ENCODE assay signal across 13 cellular contexts in genomic region chr3:69866988-69867720, GRCh38.
DNase-seq lines count a peak whose midpoint lies in the region; ATAC-seq and TF ChIP-seq lines count a peak whose summit lies in the region.
"Had no signal": no experiment of that assay in that cellular context is flagged by ENCODE, and none has a peak within 500 bp of the region (broad histone marks: within the 10 kb centered on the region; RNA-seq: fewer than 3 reads in every experiment).

No MANE protein-coding gene starts in this region.

- TF ChIP-seq POLR2A in esophagus muscularis mucosa (IDR thresholded peaks at IDR 0.05; ENCODE audit: low read depth), result no peak

- H3K4me3 Mint-ChIP-seq in nephron progenitor cell, result no peak overlapping the region
- no peak overlapping the region for H3K4me3 Mint-ChIP-seq in activated T-helper 17 cell treated with anti-CD3 and anti-CD28 coated beads, Interleukin-2, amount 50 U/mL, for 72 hours
- H3K4me3 Mint-ChIP-seq in activated naive CD4-positive, alpha-beta T cell treated with anti-CD3 and anti-CD28 coated beads, Interleukin-2, amount 10 ng/mL, durations not matched to agents 7 days and 5 days, result no peak overlapping the region

- H3K4me3 ChIP-seq in esophagus muscularis mucosa (peak overlapping the region in 3 of 4 donors; percentile 41 to 54 (median 43)), HAP-1 (no peak overlapping the region)

- H3K4me1 ChIP-seq in esophagus muscularis mucosa, result peaks cover 35 to 97% (median 75%) of the 10 kb centered on the region in 4 donors
- peaks cover 5% of the 10 kb centered on the region; the same call in 1 of the 2 replicates for H3K4me1 ChIP-seq in HAP-1

- DNase-seq in Caki2 (ENCODE audit: low read depth) (peak; percentile 70), NCI-H526 treated with DMSO at 0.1 percent for 48 hours (lab: John Stamatoyannopoulos, UW) (peak; percentile 43), esophagus muscularis mucosa (ENCODE audit: extremely low spot score) (no peak), nephron progenitor cell (no peak), NCI-H1105 (lab: John Stamatoyannopoulos, UW) (no peak), HAP-1 (ENCODE audit: low spot score in 2 of 2) (no peak)
- DNase-seq in activated naive CD4-positive, alpha-beta T cell treated with anti-CD3 and anti-CD28 coated beads, Interleukin-2, amount 10 ng/mL, durations not matched to agents 7 days and 5 days, result no peak
- DNase-seq: caudate nucleus, NCI-H1417 treated with DMSO at 0.1 percent for 48 hours, NCI-H748 treated with DMSO at 0.1 percent for 48 hours had no signal

- in situ Hi-C loops in Caki2 (cut with HindIII; ENCODE audit: low pct_unique_long_range_greater_than_20kb, low sequenced_read_pairs), result no loop called here
- in situ Hi-C loops in HAP-1 (cut with MboI; ENCODE audit: low sequenced_read_pairs), result no loop called here

- H3K27me3 ChIP-seq in esophagus muscularis mucosa, result no peaks in the 10 kb centered on the region
- H3K27me3 ChIP-seq in HAP-1 (ENCODE audit: low read depth), result no peaks in the 10 kb centered on the region
- H3K27me3 ChIP-seq: neutrophil had no signal

- H3K36me3 ChIP-seq in esophagus muscularis mucosa (no peaks in the 10 kb centered on the region), HAP-1 (replicated peaks) (no peaks in the 10 kb centered on the region)
- H3K36me3 ChIP-seq: neutrophil had no signal

- peak overlapping the region; percentile 66 to 82 (median 76) for H3K27ac ChIP-seq in esophagus muscularis mucosa (replicated peaks in 1 of 4)
- H3K27ac ChIP-seq: C4-2B, neutrophil had no signal

- no peak for TF ChIP-seq EP300 in esophagus muscularis mucosa (IDR thresholded peaks at IDR 0.05)

- intact Hi-C loops in esophagus muscularis mucosa (cut with DNase I), result no loop called here

- no peak for TF ChIP-seq CTCF in esophagus muscularis mucosa (IDR thresholded peaks at IDR 0.05)
- no peak for TF ChIP-seq CTCF in nephron progenitor cell (IDR thresholded peaks at IDR 0.05)

- ATAC-seq in activated T-helper 17 cell treated with anti-CD3 and anti-CD28 coated beads, Interleukin-2, amount 50 U/mL, for 72 hours (replicated peaks), result no peak

- H3K9me3 ChIP-seq in esophagus muscularis mucosa, result no peaks in the 10 kb centered on the region
- no peaks in the 10 kb centered on the region for H3K9me3 ChIP-seq in HAP-1
- H3K9me3 ChIP-seq: neutrophil had no signal

- H3K4me1 Mint-ChIP-seq in nephron progenitor cell, result peaks cover 26% of the 10 kb centered on the region
- no peaks in the 10 kb centered on the region for H3K4me1 Mint-ChIP-seq in activated T-helper 17 cell treated with anti-CD3 and anti-CD28 coated beads, Interleukin-2, amount 50 U/mL, for 72 hours
- H3K4me1 Mint-ChIP-seq in activated naive CD4-positive, alpha-beta T cell treated with anti-CD3 and anti-CD28 coated beads, Interleukin-2, amount 10 ng/mL, durations not matched to agents 7 days and 5 days, result no peaks in the 10 kb centered on the region

- no peaks in the 10 kb centered on the region for H3K27me3 Mint-ChIP-seq in nephron progenitor cell (ENCODE audit: low read depth, poor library complexity)
- H3K27me3 Mint-ChIP-seq in activated T-helper 17 cell treated with anti-CD3 and anti-CD28 coated beads, Interleukin-2, amount 50 U/mL, for 72 hours, result no peaks in the 10 kb centered on the region
- H3K27me3 Mint-ChIP-seq in activated naive CD4-positive, alpha-beta T cell treated with anti-CD3 and anti-CD28 coated beads, Interleukin-2, amount 10 ng/mL, durations not matched to agents 7 days and 5 days, result no peaks in the 10 kb centered on the region

- H3K9me3 Mint-ChIP-seq in nephron progenitor cell, result no peaks in the 10 kb centered on the region
- H3K9me3 Mint-ChIP-seq in activated T-helper 17 cell treated with anti-CD3 and anti-CD28 coated beads, Interleukin-2, amount 50 U/mL, for 72 hours, result peaks cover 4% of the 10 kb centered on the region
- H3K9me3 Mint-ChIP-seq in activated naive CD4-positive, alpha-beta T cell treated with anti-CD3 and anti-CD28 coated beads, Interleukin-2, amount 10 ng/mL, durations not matched to agents 7 days and 5 days, result no peaks in the 10 kb centered on the region

- no peaks in the 10 kb centered on the region for H3K36me3 Mint-ChIP-seq in nephron progenitor cell (ENCODE audit: low read depth)
- H3K36me3 Mint-ChIP-seq in activated T-helper 17 cell treated with anti-CD3 and anti-CD28 coated beads, Interleukin-2, amount 50 U/mL, for 72 hours (ENCODE audit: low read depth), result no peaks in the 10 kb centered on the region
- no peaks in the 10 kb centered on the region for H3K36me3 Mint-ChIP-seq in activated naive CD4-positive, alpha-beta T cell treated with anti-CD3 and anti-CD28 coated beads, Interleukin-2, amount 10 ng/mL, durations not matched to agents 7 days and 5 days

- CTCF ChIA-PET in activated naive CD4-positive, alpha-beta T cell treated with anti-CD3 and anti-CD28 coated beads, Interleukin-2, amount 10 ng/mL, durations not matched to agents 7 days and 5 days (lab: Charles Lee), result no interaction called here

- H3K27ac Mint-ChIP-seq in nephron progenitor cell, result peak overlapping the region; percentile 38
- no peak overlapping the region for H3K27ac Mint-ChIP-seq in activated T-helper 17 cell treated with anti-CD3 and anti-CD28 coated beads, Interleukin-2, amount 50 U/mL, for 72 hours
- no peak overlapping the region for H3K27ac Mint-ChIP-seq in activated naive CD4-positive, alpha-beta T cell treated with anti-CD3 and anti-CD28 coated beads, Interleukin-2, amount 10 ng/mL, durations not matched to agents 7 days and 5 days

- 29% methylated on average over 2 of the region's 2 CpGs for WGBS in esophagus muscularis mucosa

Comparison
In these comparisons a context has a peak if more than half of its experiments do, and no peak if none do; other contexts are left out.
1. DNase-seq: peak in Caki2 (single experiment) and NCI-H526 treated with DMSO at 0.1 percent for 48 hours (single experiment); none in esophagus muscularis mucosa (single experiment), nephron progenitor cell (single experiment), NCI-H1105 (single experiment), HAP-1 (0 of 2) and activated naive CD4-positive, alpha-beta T cell treated with anti-CD3 and anti-CD28 coated beads, Interleukin-2, amount 10 ng/mL, durations not matched to agents 7 days and 5 days (single experiment).